In genomic region chr15:45862034-45862433, GRCh38 we compare ENCODE assay signal across 17 cellular contexts.
DNase-seq lines count a peak whose midpoint lies in the region; ATAC-seq, FAIRE-seq and TF ChIP-seq lines count a peak whose summit lies in the region.
"Had no signal": no experiment of that assay in that cellular context is flagged by ENCODE, and none has a peak within 500 bp of the region (broad histone marks: within the 10 kb centered on the region; RNA-seq: fewer than 3 reads in every experiment).

No MANE protein-coding gene starts in this region.

- no peaks in the 10 kb centered on the region for H3K4me1 ChIP-seq in mucosa of descending colon (ENCODE audit: low read depth)

- H3K4me3 ChIP-seq in AG10803 (ENCODE audit: low read length) (no peak overlapping the region), bronchial epithelial cell (ENCODE audit: low read depth, low read length) (no peak overlapping the region), mucosa of descending colon (no peak overlapping the region)
- H3K4me3 ChIP-seq: BLaER1 treated with 17β-estradiol and CSF1 and Interleukin-3, amounts not matched to agents 10 nM and 100 nM; GM23338 had no signal

- intact Hi-C loops in mucosa of descending colon (cut with DNase I, micrococcal nuclease) = no loop called here

- no peaks in the 10 kb centered on the region for H3K9me3 ChIP-seq in mucosa of descending colon

- ATAC-seq in mucosa of descending colon (no peak), HG02870 (IDR thresholded peaks at IDR 0.05; ENCODE audit: unreplicated experiment) (no peak)
- ATAC-seq: GM23338 had no signal

- no peaks in the 10 kb centered on the region for H3K27me3 ChIP-seq in bronchial epithelial cell (ENCODE audit: control insufficient read depth, insufficient read depth, low read length)

- no peak for FAIRE-seq in bronchial epithelial cell (lab: Jason Lieb, UNC)
- FAIRE-seq: D721Med had no signal

- H3K36me3 ChIP-seq in bronchial epithelial cell (ENCODE audit: control insufficient read depth, insufficient read depth, low read length) = no peaks in the 10 kb centered on the region
- H3K36me3 ChIP-seq in mucosa of descending colon (ENCODE audit: low read depth) = no peaks in the 10 kb centered on the region
- H3K36me3 ChIP-seq: BLaER1 treated with 17β-estradiol and CSF1 and Interleukin-3, amounts not matched to agents 10 nM and 100 nM had no signal

- DNase-seq in AG10803 (ENCODE audit: low read depth) (peak; percentile 11), M059J (ENCODE audit: low read depth) (peak; percentile 55), bronchial epithelial cell (ENCODE audit: low read depth) (peak; percentile 10), kidney tubule cell (ENCODE audit: low spot score) (peak; percentile 32), mucosa of descending colon (no peak)
- DNase-seq in effector CD4-positive, alpha-beta T cell = no peak
- DNase-seq: 8988T; CD4-positive, CD25-positive, alpha-beta regulatory T cell; DMS153; DMS79 treated with DMSO at 0.1 percent for 48 hours; GF-D8; H7; IMR-90 had no signal

- no peak for TF ChIP-seq CTCF in AG10803 (conservative IDR thresholded peaks at IDR 0.05; ENCODE audit: low read length)
- no peak for TF ChIP-seq CTCF in bronchial epithelial cell (IDR thresholded peaks at IDR 0.05; ENCODE audit: insufficient read depth, low read length, severe bottlenecking)
- TF ChIP-seq CTCF in mucosa of descending colon (IDR thresholded peaks at IDR 0.05) = no peak

Comparison
In these comparisons a context has a peak if more than half of its experiments do, and no peak if none do; other contexts are left out.
1. DNase-seq: peak in AG10803 (single experiment), M059J (single experiment), bronchial epithelial cell (single experiment) and kidney tubule cell (single experiment); none in effector CD4-positive, alpha-beta T cell (single experiment) and mucosa of descending colon (0 of 3).